Comparison of ENCODE assay signal across 15 cellular contexts in the genomic region with DNA sequence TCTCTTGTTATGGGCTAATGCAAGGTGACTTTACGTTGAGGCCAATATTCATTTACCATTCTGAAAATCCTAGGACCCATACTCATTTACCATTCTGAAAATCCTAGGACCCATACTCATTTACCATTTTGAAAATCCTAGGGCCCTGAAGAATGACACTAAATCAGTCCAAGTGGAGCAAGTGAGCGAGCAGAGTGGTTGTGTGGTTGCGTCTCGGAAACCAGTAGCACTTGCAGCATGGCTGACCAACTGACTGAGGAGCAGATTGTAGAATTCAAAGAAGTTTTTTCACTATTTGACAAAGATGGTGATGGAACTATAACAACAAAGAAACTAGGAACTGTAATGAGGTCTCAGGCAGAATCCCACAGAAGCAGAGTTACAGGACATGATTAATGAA. TPM values are rescaled to one million over a fixed set of nuclear protein-coding genes. Genes with fewer than 3 reads are reported as not detected.
DNase-seq lines count a peak whose midpoint lies in the region; ATAC-seq, FAIRE-seq and TF ChIP-seq lines count a peak whose summit lies in the region.
"Had no signal": no experiment of that assay in that cellular context is flagged by ENCODE, and none has a peak within 500 bp of the region (broad histone marks: within the 10 kb centered on the region; RNA-seq: fewer than 3 reads in every experiment).

No MANE protein-coding gene starts in this region.

- TF ChIP-seq POLR2A in GM12891 (IDR thresholded peaks at IDR 0.05; ENCODE audit: low read depth, low read length) = no peak

- peak overlapping the region; percentile 88 for H3K27ac Mint-ChIP-seq in activated naive CD8-positive, alpha-beta T cell treated with anti-CD3 and anti-CD28 coated beads, Interleukin-2, amount 10 ng/mL, durations not matched to agents 7 days and 5 days
- H3K27ac Mint-ChIP-seq in progenitor cell of endocrine pancreas = peak overlapping the region; percentile 46
- H3K27ac Mint-ChIP-seq: GM23338 had no signal

- no peaks in the 10 kb centered on the region for H3K9me3 Mint-ChIP-seq in activated naive CD8-positive, alpha-beta T cell treated with anti-CD3 and anti-CD28 coated beads, Interleukin-2, amount 10 ng/mL, durations not matched to agents 7 days and 5 days
- no peaks in the 10 kb centered on the region for H3K9me3 Mint-ChIP-seq in progenitor cell of endocrine pancreas (ENCODE audit: low read depth)
- H3K9me3 Mint-ChIP-seq: GM23338 had no signal

- peak; percentile 40 for DNase-seq in activated CD4-positive, alpha-beta T cell treated with anti-CD3 and anti-CD28 coated beads for 48 hours
- no peak for DNase-seq in activated CD4-positive, alpha-beta T cell treated with anti-CD3 and anti-CD28 coated beads, Interleukin-2, amount 50 U/mL, for 1 hour
- DNase-seq in GM12891 (ENCODE audit: insufficient read length, low spot score) (no peak), progenitor cell of endocrine pancreas (ENCODE audit: low spot score, unreplicated experiment) (no peak), inferior parietal cortex (ENCODE audit: extremely low spot score) (no peak)
- no peak for DNase-seq in activated naive CD8-positive, alpha-beta T cell treated with anti-CD3 and anti-CD28 coated beads, Interleukin-2, amount 10 ng/mL, durations not matched to agents 7 days and 5 days
- DNase-seq in stimulated activated naive CD4-positive, alpha-beta T cell (lab: John Stamatoyannopoulos, UW) = no peak
- DNase-seq: COR-L47, gastrocnemius medialis, left ventricle myocardium superior, NCI-H1417 treated with DMSO at 0.1 percent for 48 hours, pancreas, WERI-Rb-1 had no signal

- no peak for TF ChIP-seq CTCF in progenitor cell of endocrine pancreas (IDR thresholded peaks at IDR 0.05; ENCODE audit: unreplicated experiment)

- H3K27me3 Mint-ChIP-seq in activated naive CD8-positive, alpha-beta T cell treated with anti-CD3 and anti-CD28 coated beads, Interleukin-2, amount 10 ng/mL, durations not matched to agents 7 days and 5 days = no peaks in the 10 kb centered on the region
- no peaks in the 10 kb centered on the region for H3K27me3 Mint-ChIP-seq in progenitor cell of endocrine pancreas

- ATAC-seq in activated naive CD8-positive, alpha-beta T cell treated with anti-CD3 and anti-CD28 coated beads, Interleukin-2, amount 10 ng/mL, durations not matched to agents 7 days and 5 days (ENCODE audit: low read depth) = no peak
- ATAC-seq in HG03097 (IDR thresholded peaks at IDR 0.05; ENCODE audit: low FRiP score, unreplicated experiment) = no peak
- ATAC-seq: gastrocnemius medialis, GM23338 had no signal

- POLR2A ChIA-PET in activated naive CD8-positive, alpha-beta T cell treated with anti-CD3 and anti-CD28 coated beads, Interleukin-2, amount 10 ng/mL, durations not matched to agents 7 days and 5 days (lab: Charles Lee) = interaction anchor here (2.1 to 3.3 kb wide), 2 partner anchors 7 to 18 kb away, joined by 7 to 23 read pairs; a partner anchor contains a TSS

- H3K4me1 Mint-ChIP-seq in activated naive CD8-positive, alpha-beta T cell treated with anti-CD3 and anti-CD28 coated beads, Interleukin-2, amount 10 ng/mL, durations not matched to agents 7 days and 5 days = peaks cover 65% of the 10 kb centered on the region
- peaks cover 3% of the 10 kb centered on the region for H3K4me1 Mint-ChIP-seq in progenitor cell of endocrine pancreas (ENCODE audit: low read depth)

- peak overlapping the region; percentile 69 for H3K4me3 Mint-ChIP-seq in activated naive CD8-positive, alpha-beta T cell treated with anti-CD3 and anti-CD28 coated beads, Interleukin-2, amount 10 ng/mL, durations not matched to agents 7 days and 5 days
- no peak overlapping the region for H3K4me3 Mint-ChIP-seq in progenitor cell of endocrine pancreas (ENCODE audit: low read depth)
- H3K4me3 Mint-ChIP-seq: GM23338 had no signal

- H3K36me3 Mint-ChIP-seq in activated naive CD8-positive, alpha-beta T cell treated with anti-CD3 and anti-CD28 coated beads, Interleukin-2, amount 10 ng/mL, durations not matched to agents 7 days and 5 days = peaks cover 39% of the 10 kb centered on the region
- peaks cover 6% of the 10 kb centered on the region for H3K36me3 Mint-ChIP-seq in progenitor cell of endocrine pancreas (ENCODE audit: insufficient read depth)

- peak; percentile 48 for FAIRE-seq in GM12891 (lab: Jason Lieb, UNC)
- FAIRE-seq: pancreas had no signal

TF ChIP-seq in GM12891, 5 proteins besides CTCF, POLR2A, EP300 and RAD21:
- TF ChIP-seq SPI1 (IDR thresholded peaks at IDR 0.05; ENCODE audit: low read depth, low read length) (no peak), PAX5 (IDR thresholded peaks at IDR 0.05; ENCODE audit: insufficient read depth, low read length, severe bottlenecking) (no peak), POLR2AphosphoS5 (IDR thresholded peaks at IDR 0.05; ENCODE audit: low read depth, low read length) (no peak), TAF1 (IDR thresholded peaks at IDR 0.05; ENCODE audit: low read depth, low read length) (no peak), POU2F2 (IDR thresholded peaks at IDR 0.05; ENCODE audit: low read depth, low read length) (no peak)

RNA-seq across cellular contexts. Expression of a gene that starts 6.9 kb away (rescaled TPM):
- polyA plus RNA-seq in GM12891 (2012; ENCODE audit: low read depth, missing spikeins) = 24.1 TPM
- total RNA-seq in activated naive CD8-positive, alpha-beta T cell treated with anti-CD3 and anti-CD28 coated beads, Interleukin-2, amount 10 ng/mL, durations not matched to agents 7 days and 5 days = 100 to 1,000 TPM; 131 to 134 TPM
- total RNA-seq in progenitor cell of endocrine pancreas = 93.0 and 94.4 TPM in 2 replicates

RNA-seq across cellular contexts. Expression of a gene that starts 16.9 kb away (rescaled TPM):
- 8.0 TPM for polyA plus RNA-seq in GM12891 (2012; ENCODE audit: low read depth, missing spikeins)
- 10 to 100 TPM; 18.4 to 19.0 TPM for total RNA-seq in activated naive CD8-positive, alpha-beta T cell treated with anti-CD3 and anti-CD28 coated beads, Interleukin-2, amount 10 ng/mL, durations not matched to agents 7 days and 5 days
- total RNA-seq in progenitor cell of endocrine pancreas = 12.6 and 15.1 TPM in 2 replicates

RNA-seq across cellular contexts. Expression of a gene that starts 30.8 kb away (rescaled TPM):
- 10.8 TPM for polyA plus RNA-seq in GM12891 (2012; ENCODE audit: low read depth, missing spikeins)
- 1 to 10 TPM; 7.3 to 7.9 TPM for total RNA-seq in activated naive CD8-positive, alpha-beta T cell treated with anti-CD3 and anti-CD28 coated beads, Interleukin-2, amount 10 ng/mL, durations not matched to agents 7 days and 5 days
- 10.7 and 10.9 TPM in 2 replicates for total RNA-seq in progenitor cell of endocrine pancreas
